Comparison of ENCODE assay signal across 1 cellular context in the genomic region with DNA sequence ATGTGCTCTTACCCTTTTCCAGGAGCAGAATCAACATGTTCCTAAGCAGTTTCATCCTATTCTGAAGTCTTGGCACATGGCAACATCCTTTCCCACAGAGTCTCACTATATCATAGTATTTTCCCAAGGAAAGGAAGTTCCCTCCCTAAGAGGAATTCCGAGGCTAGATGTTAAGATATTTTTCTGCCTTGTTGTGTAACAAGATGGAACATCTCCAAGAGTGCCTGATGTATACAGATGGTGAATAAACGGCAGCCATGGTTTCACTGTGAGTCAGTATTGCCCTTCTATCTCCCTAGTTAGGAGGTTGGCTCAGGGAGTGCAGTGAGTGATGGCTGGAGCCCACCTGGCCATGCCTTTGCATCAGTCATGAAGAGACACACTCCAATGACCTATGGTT.
TF ChIP-seq lines count a peak whose summit lies in the region.

No MANE protein-coding gene starts in this region.

TF ChIP-seq in GM23338, 12 proteins besides CTCF, POLR2A, EP300 and RAD21 (continued from another document):
- TF ChIP-seq, protein P1, sequence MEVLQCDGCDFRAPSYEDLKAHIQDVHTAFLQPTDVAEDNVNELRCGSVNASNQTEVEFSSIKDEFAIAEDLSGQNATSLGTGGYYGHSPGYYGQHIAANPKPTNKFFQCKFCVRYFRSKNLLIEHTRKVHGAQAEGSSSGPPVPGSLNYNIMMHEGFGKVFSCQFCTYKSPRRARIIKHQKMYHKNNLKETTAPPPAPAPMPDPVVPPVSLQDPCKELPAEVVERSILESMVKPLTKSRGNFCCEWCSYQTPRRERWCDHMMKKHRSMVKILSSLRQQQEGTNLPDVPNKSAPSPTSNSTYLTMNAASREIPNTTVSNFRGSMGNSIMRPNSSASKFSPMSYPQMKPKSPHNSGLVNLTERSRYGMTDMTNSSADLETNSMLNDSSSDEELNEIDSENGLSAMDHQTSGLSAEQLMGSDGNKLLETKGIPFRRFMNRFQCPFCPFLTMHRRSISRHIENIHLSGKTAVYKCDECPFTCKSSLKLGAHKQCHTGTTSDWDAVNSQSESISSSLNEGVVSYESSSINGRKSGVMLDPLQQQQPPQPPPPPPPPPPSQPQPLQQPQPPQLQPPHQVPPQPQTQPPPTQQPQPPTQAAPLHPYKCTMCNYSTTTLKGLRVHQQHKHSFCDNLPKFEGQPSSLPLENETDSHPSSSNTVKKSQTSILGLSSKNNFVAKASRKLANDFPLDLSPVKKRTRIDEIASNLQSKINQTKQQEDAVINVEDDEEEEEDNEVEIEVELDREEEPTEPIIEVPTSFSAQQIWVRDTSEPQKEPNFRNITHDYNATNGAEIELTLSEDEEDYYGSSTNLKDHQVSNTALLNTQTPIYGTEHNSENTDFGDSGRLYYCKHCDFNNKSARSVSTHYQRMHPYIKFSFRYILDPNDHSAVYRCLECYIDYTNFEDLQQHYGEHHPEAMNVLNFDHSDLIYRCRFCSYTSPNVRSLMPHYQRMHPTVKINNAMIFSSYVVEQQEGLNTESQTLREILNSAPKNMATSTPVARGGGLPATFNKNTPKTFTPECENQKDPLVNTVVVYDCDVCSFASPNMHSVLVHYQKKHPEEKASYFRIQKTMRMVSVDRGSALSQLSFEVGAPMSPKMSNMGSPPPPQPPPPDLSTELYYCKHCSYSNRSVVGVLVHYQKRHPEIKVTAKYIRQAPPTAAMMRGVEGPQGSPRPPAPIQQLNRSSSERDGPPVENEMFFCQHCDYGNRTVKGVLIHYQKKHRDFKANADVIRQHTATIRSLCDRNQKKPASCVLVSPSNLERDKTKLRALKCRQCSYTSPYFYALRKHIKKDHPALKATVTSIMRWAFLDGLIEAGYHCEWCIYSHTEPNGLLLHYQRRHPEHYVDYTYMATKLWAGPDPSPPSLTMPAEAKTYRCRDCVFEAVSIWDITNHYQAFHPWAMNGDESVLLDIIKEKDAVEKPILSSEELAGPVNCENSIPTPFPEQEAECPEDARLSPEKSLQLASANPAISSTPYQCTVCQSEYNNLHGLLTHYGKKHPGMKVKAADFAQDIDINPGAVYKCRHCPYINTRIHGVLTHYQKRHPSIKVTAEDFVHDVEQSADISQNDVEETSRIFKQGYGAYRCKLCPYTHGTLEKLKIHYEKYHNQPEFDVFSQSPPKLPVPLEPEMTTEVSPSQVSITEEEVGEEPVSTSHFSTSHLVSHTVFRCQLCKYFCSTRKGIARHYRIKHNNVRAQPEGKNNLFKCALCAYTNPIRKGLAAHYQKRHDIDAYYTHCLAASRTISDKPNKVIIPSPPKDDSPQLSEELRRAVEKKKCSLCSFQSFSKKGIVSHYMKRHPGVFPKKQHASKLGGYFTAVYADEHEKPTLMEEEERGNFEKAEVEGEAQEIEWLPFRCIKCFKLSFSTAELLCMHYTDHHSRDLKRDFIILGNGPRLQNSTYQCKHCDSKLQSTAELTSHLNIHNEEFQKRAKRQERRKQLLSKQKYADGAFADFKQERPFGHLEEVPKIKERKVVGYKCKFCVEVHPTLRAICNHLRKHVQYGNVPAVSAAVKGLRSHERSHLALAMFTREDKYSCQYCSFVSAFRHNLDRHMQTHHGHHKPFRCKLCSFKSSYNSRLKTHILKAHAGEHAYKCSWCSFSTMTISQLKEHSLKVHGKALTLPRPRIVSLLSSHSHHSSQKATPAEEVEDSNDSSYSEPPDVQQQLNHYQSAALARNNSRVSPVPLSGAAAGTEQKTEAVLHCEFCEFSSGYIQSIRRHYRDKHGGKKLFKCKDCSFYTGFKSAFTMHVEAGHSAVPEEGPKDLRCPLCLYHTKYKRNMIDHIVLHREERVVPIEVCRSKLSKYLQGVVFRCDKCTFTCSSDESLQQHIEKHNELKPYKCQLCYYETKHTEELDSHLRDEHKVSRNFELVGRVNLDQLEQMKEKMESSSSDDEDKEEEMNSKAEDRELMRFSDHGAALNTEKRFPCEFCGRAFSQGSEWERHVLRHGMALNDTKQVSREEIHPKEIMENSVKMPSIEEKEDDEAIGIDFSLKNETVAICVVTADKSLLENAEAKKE (CRISPR knock-in tag; IDR thresholded peaks at IDR 0.05), result no peak
- TF ChIP-seq STAT1 (IDR thresholded peaks at IDR 0.05; ENCODE audit: unreplicated experiment) (no peak), EZH2phosphoT487 (IDR thresholded peaks at IDR 0.05; ENCODE audit: unreplicated experiment) (no peak), JUNB (IDR thresholded peaks at IDR 0.05; ENCODE audit: unreplicated experiment) (no peak), POLR2AphosphoS5 (IDR thresholded peaks at IDR 0.05; ENCODE audit: low read depth) (no peak), NANOG (IDR thresholded peaks at IDR 0.05; ENCODE audit: borderline replicate concordance) (no peak), ZNF331 (CRISPR knock-in tag; IDR thresholded peaks at IDR 0.05; ENCODE audit: low read depth) (no peak)
- TF ChIP-seq, protein P2, sequence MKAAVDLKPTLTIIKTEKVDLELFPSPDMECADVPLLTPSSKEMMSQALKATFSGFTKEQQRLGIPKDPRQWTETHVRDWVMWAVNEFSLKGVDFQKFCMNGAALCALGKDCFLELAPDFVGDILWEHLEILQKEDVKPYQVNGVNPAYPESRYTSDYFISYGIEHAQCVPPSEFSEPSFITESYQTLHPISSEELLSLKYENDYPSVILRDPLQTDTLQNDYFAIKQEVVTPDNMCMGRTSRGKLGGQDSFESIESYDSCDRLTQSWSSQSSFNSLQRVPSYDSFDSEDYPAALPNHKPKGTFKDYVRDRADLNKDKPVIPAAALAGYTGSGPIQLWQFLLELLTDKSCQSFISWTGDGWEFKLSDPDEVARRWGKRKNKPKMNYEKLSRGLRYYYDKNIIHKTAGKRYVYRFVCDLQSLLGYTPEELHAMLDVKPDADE (IDR thresholded peaks at IDR 0.05), result no peak
- TF ChIP-seq, protein P3, sequence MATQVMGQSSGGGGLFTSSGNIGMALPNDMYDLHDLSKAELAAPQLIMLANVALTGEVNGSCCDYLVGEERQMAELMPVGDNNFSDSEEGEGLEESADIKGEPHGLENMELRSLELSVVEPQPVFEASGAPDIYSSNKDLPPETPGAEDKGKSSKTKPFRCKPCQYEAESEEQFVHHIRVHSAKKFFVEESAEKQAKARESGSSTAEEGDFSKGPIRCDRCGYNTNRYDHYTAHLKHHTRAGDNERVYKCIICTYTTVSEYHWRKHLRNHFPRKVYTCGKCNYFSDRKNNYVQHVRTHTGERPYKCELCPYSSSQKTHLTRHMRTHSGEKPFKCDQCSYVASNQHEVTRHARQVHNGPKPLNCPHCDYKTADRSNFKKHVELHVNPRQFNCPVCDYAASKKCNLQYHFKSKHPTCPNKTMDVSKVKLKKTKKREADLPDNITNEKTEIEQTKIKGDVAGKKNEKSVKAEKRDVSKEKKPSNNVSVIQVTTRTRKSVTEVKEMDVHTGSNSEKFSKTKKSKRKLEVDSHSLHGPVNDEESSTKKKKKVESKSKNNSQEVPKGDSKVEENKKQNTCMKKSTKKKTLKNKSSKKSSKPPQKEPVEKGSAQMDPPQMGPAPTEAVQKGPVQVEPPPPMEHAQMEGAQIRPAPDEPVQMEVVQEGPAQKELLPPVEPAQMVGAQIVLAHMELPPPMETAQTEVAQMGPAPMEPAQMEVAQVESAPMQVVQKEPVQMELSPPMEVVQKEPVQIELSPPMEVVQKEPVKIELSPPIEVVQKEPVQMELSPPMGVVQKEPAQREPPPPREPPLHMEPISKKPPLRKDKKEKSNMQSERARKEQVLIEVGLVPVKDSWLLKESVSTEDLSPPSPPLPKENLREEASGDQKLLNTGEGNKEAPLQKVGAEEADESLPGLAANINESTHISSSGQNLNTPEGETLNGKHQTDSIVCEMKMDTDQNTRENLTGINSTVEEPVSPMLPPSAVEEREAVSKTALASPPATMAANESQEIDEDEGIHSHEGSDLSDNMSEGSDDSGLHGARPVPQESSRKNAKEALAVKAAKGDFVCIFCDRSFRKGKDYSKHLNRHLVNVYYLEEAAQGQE (IDR thresholded peaks at IDR 0.05; ENCODE audit: unreplicated experiment), result no peak
